In the genomic region with DNA sequence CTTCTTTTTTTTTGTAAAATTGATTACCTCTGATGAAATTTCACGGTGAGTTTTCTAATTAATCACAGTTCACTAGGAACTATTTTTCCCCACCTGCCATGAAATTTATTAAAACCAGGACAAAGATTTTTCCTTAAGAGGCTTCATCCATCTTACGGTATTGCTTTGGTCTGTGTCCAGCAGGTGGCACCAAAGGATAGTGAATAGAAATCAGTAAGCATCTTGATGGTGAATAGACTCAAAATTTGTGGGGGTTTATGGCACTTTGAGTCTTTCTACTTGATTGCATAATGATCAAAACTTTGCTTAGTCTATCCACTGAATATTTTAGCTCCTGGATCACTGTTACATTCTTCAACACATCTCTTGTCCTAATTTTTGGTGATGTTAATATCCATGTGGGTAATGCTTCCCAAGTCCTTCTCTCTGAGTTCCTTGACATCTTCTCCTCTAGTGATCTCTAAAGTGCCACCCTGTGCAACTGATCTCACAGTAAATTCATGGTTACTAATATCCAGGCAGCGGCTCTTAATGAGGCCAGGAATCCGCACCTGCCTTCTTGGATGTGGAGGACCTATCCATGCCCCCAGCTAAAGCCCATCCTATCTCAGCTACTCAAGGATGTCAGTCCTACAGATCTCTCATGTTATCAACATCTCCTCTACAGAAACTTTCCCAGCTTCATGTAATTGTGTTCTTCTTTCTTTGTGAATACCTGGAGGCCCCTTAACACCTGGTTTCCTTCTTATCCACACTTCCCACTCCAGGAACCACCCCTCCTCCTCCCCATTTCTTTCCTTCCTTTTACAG, we compare ENCODE assay signal across 8 cellular contexts. TPM values are rescaled to one million over a fixed set of nuclear protein-coding genes. Genes with fewer than 3 reads are reported as not detected.
DNase-seq lines count a peak whose midpoint lies in the region; ATAC-seq, FAIRE-seq and TF ChIP-seq lines count a peak whose summit lies in the region.

No MANE protein-coding gene starts in this region.

- H3K27me3 ChIP-seq in mesenchymal stem cell (ENCODE audit: control insufficient read depth in 1 of 2, insufficient read depth in 1 of 2, low read length in 2 of 2) = peaks cover 5 to 21% of the 10 kb centered on the region in 2 experiments

- H3K4me3 ChIP-seq in mesenchymal stem cell (ENCODE audit: insufficient read depth in 1 of 2, low read depth in 1 of 2, low read length in 2 of 2) = no peak overlapping the region

- no peak overlapping the region for H2BK15ac ChIP-seq in mesenchymal stem cell (ENCODE audit: low read depth, poor library complexity, severe bottlenecking)

- no peak overlapping the region for H3K27ac ChIP-seq in mesenchymal stem cell (ENCODE audit: low read length, poor library complexity, severe bottlenecking)

- 35% methylated on average over 4 of the region's 4 CpGs for WGBS in mesenchymal stem cell

- H3K4me2 ChIP-seq in mesenchymal stem cell (ENCODE audit: low read length, poor library complexity, severe bottlenecking) = no peak overlapping the region

- no peak overlapping the region for H2BK12ac ChIP-seq in mesenchymal stem cell (ENCODE audit: low read length in 2 of 2)

- no peak overlapping the region for H3K18ac ChIP-seq in mesenchymal stem cell (ENCODE audit: low read depth in 1 of 2, low read length in 2 of 2)

- FAIRE-seq in D721Med (lab: Jason Lieb, UNC) = peak; percentile 82

- no peak for DNase-seq in D721Med (ENCODE audit: insufficient read length, low spot score)
- DNase-seq in NCI-H748 treated with DMSO at 0.1 percent for 48 hours (lab: John Stamatoyannopoulos, UW) = peak; percentile 78
- DNase-seq in activated CD4-positive, alpha-beta T cell treated with anti-CD3 and anti-CD28 coated beads, Interleukin-2, amount 50 U/mL, for 48 hours = peak; percentile 48 to 54
- DNase-seq in ecto neural progenitor cell (ENCODE audit: low spot score) = peak; percentile 56
- peak; percentile 79 for DNase-seq in mesenchymal stem cell
- peak; percentile 26 for DNase-seq in stimulated activated CD8-positive, alpha-beta memory T cell treated with anti-CD3 and anti-CD28 coated beads, Interleukin-4, amount 100 ng/mL, for 24 hours (ENCODE audit: low read depth)
- no peak for DNase-seq in islet precursor cell

- H4K91ac ChIP-seq in mesenchymal stem cell (ENCODE audit: low read length) = no peak overlapping the region

- peaks cover 8% of the 10 kb centered on the region for H3K9me3 ChIP-seq in mesenchymal stem cell (ENCODE audit: control insufficient read depth, low read length)

- H4K8ac ChIP-seq in mesenchymal stem cell (ENCODE audit: low read length) = no peak overlapping the region

- H3K36me3 ChIP-seq in mesenchymal stem cell (ENCODE audit: control insufficient read depth in 1 of 2, insufficient read depth in 2 of 2, low read depth in 1 of 2, low read length in 2 of 2) = no peaks in the 10 kb centered on the region

- H3K4ac ChIP-seq in mesenchymal stem cell (ENCODE audit: low read depth in 1 of 2, low read length in 2 of 2) = no peak overlapping the region

- no peak overlapping the region for H3K14ac ChIP-seq in mesenchymal stem cell (ENCODE audit: low read length in 2 of 2)

- H2BK5ac ChIP-seq in mesenchymal stem cell (ENCODE audit: low read depth, low read length, poor library complexity, severe bottlenecking) = no peak overlapping the region

- no peak overlapping the region for H3K9ac ChIP-seq in mesenchymal stem cell (ENCODE audit: low read length)

- no peak overlapping the region for H3K23ac ChIP-seq in mesenchymal stem cell (ENCODE audit: low read length in 2 of 2)

- H3K79me1 ChIP-seq in mesenchymal stem cell (replicated peaks; ENCODE audit: low read length, poor library complexity, severe bottlenecking) = no peaks in the 10 kb centered on the region

- H2AFZ ChIP-seq in mesenchymal stem cell (ENCODE audit: low read depth, low read length) = no peak overlapping the region

- ATAC-seq in HG03159 (IDR thresholded peaks at IDR 0.05; ENCODE audit: unreplicated experiment) = peak; percentile 72

- no peak overlapping the region for H2BK120ac ChIP-seq in mesenchymal stem cell (ENCODE audit: low read depth, low read length)

- H3K4me1 ChIP-seq in mesenchymal stem cell (ENCODE audit: control insufficient read depth, insufficient read depth, low read depth, low read length) = peaks cover 4% of the 10 kb centered on the region

- TF ChIP-seq CTCF in D721Med (IDR thresholded peaks at IDR 0.05; ENCODE audit: insufficient read depth, missing control alignments) = peak; percentile 91

- no peak overlapping the region for H2AK5ac ChIP-seq in mesenchymal stem cell (ENCODE audit: low read length, severe bottlenecking)

RNA-seq across cellular contexts. Expression of gene STMND1, which starts 54.5 kb away (rescaled TPM):
- polyA plus RNA-seq in mesenchymal stem cell (2013, experiment 1 of 2) = not detected
- not detected for polyA plus RNA-seq in mesenchymal stem cell (2013, experiment 2 of 2)

Comparison
In these comparisons a context has a peak if more than half of its experiments do, and no peak if none do; other contexts are left out.
1. DNase-seq: peak in NCI-H748 treated with DMSO at 0.1 percent for 48 hours (single experiment), activated CD4-positive, alpha-beta T cell treated with anti-CD3 and anti-CD28 coated beads, Interleukin-2, amount 50 U/mL, for 48 hours (2 of 2), ecto neural progenitor cell (single experiment), mesenchymal stem cell (single experiment) and stimulated activated CD8-positive, alpha-beta memory T cell treated with anti-CD3 and anti-CD28 coated beads, Interleukin-4, amount 100 ng/mL, for 24 hours (single experiment); none in D721Med (single experiment) and islet precursor cell (single experiment).